Comparison of ENCODE assay signal across 1 cellular context in the genomic region with DNA sequence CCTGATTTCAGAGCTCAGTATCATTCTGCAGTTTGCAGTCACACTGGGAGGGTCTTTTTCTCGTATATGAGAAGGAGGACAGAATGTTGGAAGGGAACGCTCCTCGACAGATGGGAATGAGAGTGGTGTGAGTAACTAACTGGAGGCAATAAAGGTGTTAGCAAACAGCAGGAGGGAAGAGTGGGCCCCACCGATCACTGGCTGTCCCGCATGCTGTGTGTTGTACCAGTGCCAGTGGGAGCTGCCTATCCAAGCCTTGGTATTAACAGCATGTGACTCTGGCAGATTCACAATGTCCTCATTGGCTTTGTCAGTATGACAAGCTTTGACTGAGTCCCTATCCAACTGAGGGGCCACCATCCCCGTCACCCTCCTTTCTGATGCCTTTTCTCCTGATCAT.
A peak's percentile ranks its signal among the peaks of the same experiment; 100 is the strongest.
TF ChIP-seq lines count a peak whose summit lies in the region.

No MANE protein-coding gene starts in this region.

TF ChIP-seq in Ishikawa, 13 proteins besides CTCF, POLR2A, EP300 and RAD21 (continued from another document):
- TF ChIP-seq, protein P1, sequence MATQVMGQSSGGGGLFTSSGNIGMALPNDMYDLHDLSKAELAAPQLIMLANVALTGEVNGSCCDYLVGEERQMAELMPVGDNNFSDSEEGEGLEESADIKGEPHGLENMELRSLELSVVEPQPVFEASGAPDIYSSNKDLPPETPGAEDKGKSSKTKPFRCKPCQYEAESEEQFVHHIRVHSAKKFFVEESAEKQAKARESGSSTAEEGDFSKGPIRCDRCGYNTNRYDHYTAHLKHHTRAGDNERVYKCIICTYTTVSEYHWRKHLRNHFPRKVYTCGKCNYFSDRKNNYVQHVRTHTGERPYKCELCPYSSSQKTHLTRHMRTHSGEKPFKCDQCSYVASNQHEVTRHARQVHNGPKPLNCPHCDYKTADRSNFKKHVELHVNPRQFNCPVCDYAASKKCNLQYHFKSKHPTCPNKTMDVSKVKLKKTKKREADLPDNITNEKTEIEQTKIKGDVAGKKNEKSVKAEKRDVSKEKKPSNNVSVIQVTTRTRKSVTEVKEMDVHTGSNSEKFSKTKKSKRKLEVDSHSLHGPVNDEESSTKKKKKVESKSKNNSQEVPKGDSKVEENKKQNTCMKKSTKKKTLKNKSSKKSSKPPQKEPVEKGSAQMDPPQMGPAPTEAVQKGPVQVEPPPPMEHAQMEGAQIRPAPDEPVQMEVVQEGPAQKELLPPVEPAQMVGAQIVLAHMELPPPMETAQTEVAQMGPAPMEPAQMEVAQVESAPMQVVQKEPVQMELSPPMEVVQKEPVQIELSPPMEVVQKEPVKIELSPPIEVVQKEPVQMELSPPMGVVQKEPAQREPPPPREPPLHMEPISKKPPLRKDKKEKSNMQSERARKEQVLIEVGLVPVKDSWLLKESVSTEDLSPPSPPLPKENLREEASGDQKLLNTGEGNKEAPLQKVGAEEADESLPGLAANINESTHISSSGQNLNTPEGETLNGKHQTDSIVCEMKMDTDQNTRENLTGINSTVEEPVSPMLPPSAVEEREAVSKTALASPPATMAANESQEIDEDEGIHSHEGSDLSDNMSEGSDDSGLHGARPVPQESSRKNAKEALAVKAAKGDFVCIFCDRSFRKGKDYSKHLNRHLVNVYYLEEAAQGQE (IDR thresholded peaks at IDR 0.05; ENCODE audit: low read depth): no peak
- TF ChIP-seq EGR1 (IDR thresholded peaks at IDR 0.05) (no peak), ZBTB7A (IDR thresholded peaks at IDR 0.05; ENCODE audit: low read depth) (no peak), CREB1 (IDR thresholded peaks at IDR 0.05; ENCODE audit: low read depth) (no peak), YY1 (IDR thresholded peaks at IDR 0.05; ENCODE audit: low read depth) (no peak), TAF1 (IDR thresholded peaks at IDR 0.05; ENCODE audit: low read depth) (no peak), TCF12 (IDR thresholded peaks at IDR 0.05; ENCODE audit: low read depth) (no peak), FOXM1 (IDR thresholded peaks at IDR 0.05; ENCODE audit: borderline replicate concordance, low read depth) (no peak)
- TF ChIP-seq, protein P2, sequence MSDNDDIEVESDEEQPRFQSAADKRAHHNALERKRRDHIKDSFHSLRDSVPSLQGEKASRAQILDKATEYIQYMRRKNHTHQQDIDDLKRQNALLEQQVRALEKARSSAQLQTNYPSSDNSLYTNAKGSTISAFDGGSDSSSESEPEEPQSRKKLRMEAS (IDR thresholded peaks at IDR 0.05): peak; percentile 52; the same call in 1 of the 2 replicates
